1 cellular context compared by ENCODE assay signal in genomic region chr5:135973323-135974018, GRCh38.
A peak's percentile ranks its signal among the peaks of the same experiment; 100 is the strongest.
TF ChIP-seq lines count a peak whose summit lies in the region.

No MANE protein-coding gene starts in this region.

TF ChIP-seq in HepG2, 621 proteins besides CTCF, POLR2A, EP300 and RAD21 (continued from another document and continues in another):
- peak; percentile 89 for TF ChIP-seq ZNF574 (CRISPR knock-in tag; IDR thresholded peaks at IDR 0.05)
- peak; percentile 47; the same call in 1 of the 2 replicates for TF ChIP-seq ZBED4 (CRISPR knock-in tag; IDR thresholded peaks at IDR 0.05; ENCODE audit: borderline replicate concordance)
- TF ChIP-seq BATF2 (CRISPR knock-in tag; IDR thresholded peaks at IDR 0.05): no peak
- peak; percentile 95 for TF ChIP-seq SKIL (CRISPR knock-in tag; IDR thresholded peaks at IDR 0.05; ENCODE audit: borderline replicate concordance)
- peak; percentile 89 for TF ChIP-seq KLF6 (CRISPR knock-in tag; IDR thresholded peaks at IDR 0.05)
- TF ChIP-seq ZNF770 (CRISPR knock-in tag; IDR thresholded peaks at IDR 0.05): 0 out of 2 replicates have a peak, but pooled peaks have one; percentile 27
- peak; percentile 97 for TF ChIP-seq RARA (CRISPR knock-in tag; IDR thresholded peaks at IDR 0.05)
- TF ChIP-seq YEATS4 (CRISPR knock-in tag; IDR thresholded peaks at IDR 0.05; ENCODE audit: borderline replicate concordance): peak; percentile 88
- TF ChIP-seq MAFF (IDR thresholded peaks at IDR 0.05; ENCODE audit: low read depth, low read length): 0 out of 2 replicates have a peak, but pooled peaks have one; percentile 4
- peak; percentile 23; the same call in 1 of the 2 replicates for TF ChIP-seq PBX2 (CRISPR knock-in tag; IDR thresholded peaks at IDR 0.05)
- TF ChIP-seq DMAP1 (CRISPR knock-in tag; IDR thresholded peaks at IDR 0.05): peak; percentile 90
- peak; percentile 73 for TF ChIP-seq XRCC5 (optimal IDR thresholded peaks at IDR 0.05; ENCODE audit: low read length)
- TF ChIP-seq TEF (CRISPR knock-in tag; IDR thresholded peaks at IDR 0.05): no peak
- TF ChIP-seq SOX6 (IDR thresholded peaks at IDR 0.05): no peak
- TF ChIP-seq SOX6 (CRISPR knock-in tag; IDR thresholded peaks at IDR 0.05): peak; percentile 100
- peak; percentile 55; the same call in 1 of the 2 replicates for TF ChIP-seq MTA1 (CRISPR knock-in tag; IDR thresholded peaks at IDR 0.05; ENCODE audit: borderline replicate concordance)
- peak; percentile 100 for TF ChIP-seq GATAD2A (CRISPR knock-in tag; IDR thresholded peaks at IDR 0.05)
- TF ChIP-seq STAT5B (CRISPR knock-in tag; IDR thresholded peaks at IDR 0.05): no peak
- peak; percentile 85 for TF ChIP-seq ZNF772 (CRISPR knock-in tag; IDR thresholded peaks at IDR 0.05)
- peak; percentile 52; the same call in 1 of the 2 replicates for TF ChIP-seq GTF2F1 (IDR thresholded peaks at IDR 0.05; ENCODE audit: low read length)
- peak; percentile 45; the same call in 1 of the 2 replicates for TF ChIP-seq ZSCAN25 (CRISPR knock-in tag; IDR thresholded peaks at IDR 0.05)
- TF ChIP-seq CREM (IDR thresholded peaks at IDR 0.05): peak; percentile 92
- no peak for TF ChIP-seq CREM (CRISPR knock-in tag; IDR thresholded peaks at IDR 0.05)
- TF ChIP-seq ZGPAT (CRISPR knock-in tag; IDR thresholded peaks at IDR 0.05): peak; percentile 94
- peak; percentile 75 for TF ChIP-seq PATZ1 (CRISPR knock-in tag; IDR thresholded peaks at IDR 0.05)
- no peak for TF ChIP-seq AGO1 (IDR thresholded peaks at IDR 0.05; ENCODE audit: low read depth, low read length, poor library complexity, severe bottlenecking)
- no peak for TF ChIP-seq ZNF850 (CRISPR knock-in tag; conservative IDR thresholded peaks at IDR 0.05)
- no peak for TF ChIP-seq ZNF567 (CRISPR knock-in tag; IDR thresholded peaks at IDR 0.05; ENCODE audit: borderline replicate concordance)
- TF ChIP-seq ZNF333 (CRISPR knock-in tag; IDR thresholded peaks at IDR 0.05; ENCODE audit: borderline replicate concordance): no peak
- TF ChIP-seq THAP7 (CRISPR knock-in tag; IDR thresholded peaks at IDR 0.05): no peak
- peak; percentile 88 for TF ChIP-seq TFAP4 (IDR thresholded peaks at IDR 0.05; ENCODE audit: borderline replicate concordance, low read depth)
- no peak for TF ChIP-seq ATF6 (CRISPR knock-in tag; conservative IDR thresholded peaks at IDR 0.05)
